1 cellular context compared by ENCODE assay signal in genomic region chr11:116750070-116750718, GRCh38.
TF ChIP-seq lines count a peak whose summit lies in the region.

No MANE protein-coding gene starts in this region.

TF ChIP-seq in K562, 482 proteins besides CTCF, POLR2A, EP300 and RAD21:
- TF ChIP-seq, protein P1, sequence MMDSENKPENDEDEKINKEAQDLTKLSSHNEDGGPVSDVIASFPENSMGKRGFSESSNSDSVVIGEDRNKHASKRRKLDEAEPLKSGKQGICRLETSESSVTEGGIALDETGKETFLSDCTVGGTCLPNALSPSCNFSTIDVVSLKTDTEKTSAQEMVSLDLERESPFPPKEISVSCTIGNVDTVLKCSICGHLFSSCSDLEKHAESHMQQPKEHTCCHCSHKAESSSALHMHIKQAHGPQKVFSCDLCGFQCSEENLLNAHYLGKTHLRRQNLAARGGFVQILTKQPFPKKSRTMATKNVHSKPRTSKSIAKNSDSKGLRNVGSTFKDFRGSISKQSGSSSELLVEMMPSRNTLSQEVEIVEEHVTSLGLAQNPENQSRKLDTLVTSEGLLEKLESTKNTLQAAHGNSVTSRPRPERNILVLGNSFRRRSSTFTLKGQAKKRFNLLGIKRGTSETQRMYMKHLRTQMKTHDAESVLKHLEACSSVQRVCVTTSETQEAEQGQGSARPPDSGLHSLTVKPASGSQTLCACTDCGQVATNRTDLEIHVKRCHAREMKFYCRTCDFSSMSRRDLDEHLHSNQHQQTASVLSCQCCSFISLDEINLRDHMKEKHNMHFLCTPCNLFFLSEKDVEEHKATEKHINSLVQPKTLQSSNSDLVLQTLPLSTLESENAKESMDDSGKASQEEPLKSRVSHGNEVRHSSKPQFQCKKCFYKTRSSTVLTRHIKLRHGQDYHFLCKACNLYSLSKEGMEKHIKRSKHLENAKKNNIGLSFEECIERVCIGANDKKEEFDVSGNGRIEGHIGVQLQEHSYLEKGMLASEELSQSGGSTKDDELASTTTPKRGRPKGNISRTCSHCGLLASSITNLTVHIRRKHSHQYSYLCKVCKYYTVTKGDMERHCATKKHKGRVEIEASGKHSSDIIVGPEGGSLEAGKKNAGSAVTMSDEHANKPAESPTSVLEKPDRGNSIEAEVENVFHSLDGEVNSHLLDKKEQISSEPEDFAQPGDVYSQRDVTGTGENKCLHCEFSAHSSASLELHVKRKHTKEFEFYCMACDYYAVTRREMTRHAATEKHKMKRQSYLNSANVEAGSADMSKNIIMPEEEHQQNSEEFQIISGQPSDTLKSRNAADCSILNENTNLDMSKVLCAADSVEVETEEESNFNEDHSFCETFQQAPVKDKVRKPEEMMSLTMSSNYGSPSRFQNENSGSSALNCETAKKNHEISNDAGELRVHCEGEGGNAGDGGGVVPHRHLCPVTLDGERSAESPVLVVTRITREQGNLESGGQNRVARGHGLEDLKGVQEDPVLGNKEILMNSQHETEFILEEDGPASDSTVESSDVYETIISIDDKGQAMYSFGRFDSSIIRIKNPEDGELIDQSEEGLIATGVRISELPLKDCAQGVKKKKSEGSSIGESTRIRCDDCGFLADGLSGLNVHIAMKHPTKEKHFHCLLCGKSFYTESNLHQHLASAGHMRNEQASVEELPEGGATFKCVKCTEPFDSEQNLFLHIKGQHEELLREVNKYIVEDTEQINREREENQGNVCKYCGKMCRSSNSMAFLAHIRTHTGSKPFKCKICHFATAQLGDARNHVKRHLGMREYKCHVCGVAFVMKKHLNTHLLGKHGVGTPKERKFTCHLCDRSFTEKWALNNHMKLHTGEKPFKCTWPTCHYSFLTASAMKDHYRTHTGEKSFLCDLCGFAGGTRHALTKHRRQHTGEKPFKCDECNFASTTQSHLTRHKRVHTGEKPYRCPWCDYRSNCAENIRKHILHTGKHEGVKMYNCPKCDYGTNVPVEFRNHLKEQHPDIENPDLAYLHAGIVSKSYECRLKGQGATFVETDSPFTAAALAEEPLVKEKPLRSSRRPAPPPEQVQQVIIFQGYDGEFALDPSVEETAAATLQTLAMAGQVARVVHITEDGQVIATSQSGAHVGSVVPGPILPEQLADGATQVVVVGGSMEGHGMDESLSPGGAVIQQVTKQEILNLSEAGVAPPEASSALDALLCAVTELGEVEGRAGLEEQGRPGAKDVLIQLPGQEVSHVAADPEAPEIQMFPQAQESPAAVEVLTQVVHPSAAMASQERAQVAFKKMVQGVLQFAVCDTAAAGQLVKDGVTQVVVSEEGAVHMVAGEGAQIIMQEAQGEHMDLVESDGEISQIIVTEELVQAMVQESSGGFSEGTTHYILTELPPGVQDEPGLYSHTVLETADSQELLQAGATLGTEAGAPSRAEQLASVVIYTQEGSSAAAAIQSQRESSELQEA (IDR thresholded peaks at IDR 0.05; ENCODE audit: low read depth), result no peak
- TF ChIP-seq PCBP1 (IDR thresholded peaks at IDR 0.05; ENCODE audit: low read depth, low read length, poor library complexity, severe bottlenecking) (no peak), RNF2 (IDR thresholded peaks at IDR 0.05) (no peak), ZNF707 (CRISPR knock-in tag; conservative IDR thresholded peaks at IDR 0.05) (peak; percentile 73)
- TF ChIP-seq, protein P2, sequence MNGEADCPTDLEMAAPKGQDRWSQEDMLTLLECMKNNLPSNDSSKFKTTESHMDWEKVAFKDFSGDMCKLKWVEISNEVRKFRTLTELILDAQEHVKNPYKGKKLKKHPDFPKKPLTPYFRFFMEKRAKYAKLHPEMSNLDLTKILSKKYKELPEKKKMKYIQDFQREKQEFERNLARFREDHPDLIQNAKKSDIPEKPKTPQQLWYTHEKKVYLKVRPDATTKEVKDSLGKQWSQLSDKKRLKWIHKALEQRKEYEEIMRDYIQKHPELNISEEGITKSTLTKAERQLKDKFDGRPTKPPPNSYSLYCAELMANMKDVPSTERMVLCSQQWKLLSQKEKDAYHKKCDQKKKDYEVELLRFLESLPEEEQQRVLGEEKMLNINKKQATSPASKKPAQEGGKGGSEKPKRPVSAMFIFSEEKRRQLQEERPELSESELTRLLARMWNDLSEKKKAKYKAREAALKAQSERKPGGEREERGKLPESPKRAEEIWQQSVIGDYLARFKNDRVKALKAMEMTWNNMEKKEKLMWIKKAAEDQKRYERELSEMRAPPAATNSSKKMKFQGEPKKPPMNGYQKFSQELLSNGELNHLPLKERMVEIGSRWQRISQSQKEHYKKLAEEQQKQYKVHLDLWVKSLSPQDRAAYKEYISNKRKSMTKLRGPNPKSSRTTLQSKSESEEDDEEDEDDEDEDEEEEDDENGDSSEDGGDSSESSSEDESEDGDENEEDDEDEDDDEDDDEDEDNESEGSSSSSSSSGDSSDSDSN (IDR thresholded peaks at IDR 0.05; ENCODE audit: borderline replicate concordance in 1 of 2, low read depth in 2 of 2, low read length in 2 of 2), result no peak
